ENCODE assay signal across 15 cellular contexts in genomic region chr3:5020262-5020722, GRCh38. TPM values are rescaled to one million over a fixed set of nuclear protein-coding genes. Genes with fewer than 3 reads are reported as not detected.
DNase-seq lines count a peak whose midpoint lies in the region; ATAC-seq and TF ChIP-seq lines count a peak whose summit lies in the region.
"Had no signal": no experiment of that assay in that cellular context is flagged by ENCODE, and none has a peak within 500 bp of the region (broad histone marks: within the 10 kb centered on the region; RNA-seq: fewer than 3 reads in every experiment).

No MANE protein-coding gene starts in this region.

- H3K27ac ChIP-seq in suprapubic skin (peak overlapping the region; percentile 80), coronary artery (peak overlapping the region in 1 of 2 donors; percentile 17)
- H3K27ac ChIP-seq: prostate gland, thoracic aorta had no signal

- no peaks in the 10 kb centered on the region for H3K36me3 ChIP-seq in suprapubic skin
- H3K36me3 ChIP-seq: prostate gland, thoracic aorta had no signal

- no peak for ATAC-seq in activated T-cell treated with anti-CD3 and anti-CD28 coated beads, Interleukin-2, amount 50 U/mL, for 72 hours (replicated peaks in 1 of 2)
- ATAC-seq in activated T-cell treated with anti-CD3 and anti-CD28 coated beads, Interleukin-2, amount 50 U/mL, for 4 hours: no peak
- peak; percentile 9 for ATAC-seq in esophagus mucosa
- ATAC-seq: left ventricle myocardium superior, WTC11 had no signal

- CTCF ChIA-PET in activated CD4-positive, alpha-beta memory T cell treated with anti-CD3 and anti-CD28 coated beads, Interleukin-2, amount 10 ng/mL, durations not matched to agents 7 days and 5 days (lab: Charles Lee): interaction anchor here (0.7 to 6.9 kb wide), 5 partner anchors 18 to 179 kb away, joined by 3 to 59 read pairs (median 3); partner anchors contain the start of gene BHLHE40

- no peak for TF ChIP-seq POLR2A in suprapubic skin (IDR thresholded peaks at IDR 0.05)

- no peaks in the 10 kb centered on the region for H3K27me3 ChIP-seq in suprapubic skin

- no peaks in the 10 kb centered on the region for H3K36me3 Mint-ChIP-seq in activated T-cell treated with anti-CD3 and anti-CD28 coated beads, Interleukin-2, amount 50 U/mL, for 72 hours (ENCODE audit: insufficient read depth in 2 of 2)
- H3K36me3 Mint-ChIP-seq in activated T-cell treated with anti-CD3 and anti-CD28 coated beads, Interleukin-2, amount 50 U/mL, for 4 hours (ENCODE audit: insufficient read depth): no peaks in the 10 kb centered on the region
- H3K36me3 Mint-ChIP-seq in activated CD4-positive, alpha-beta memory T cell treated with anti-CD3 and anti-CD28 coated beads, Interleukin-2, amount 10 ng/mL, durations not matched to agents 7 days and 5 days (ENCODE audit: low read depth): no peaks in the 10 kb centered on the region
- H3K36me3 Mint-ChIP-seq: WTC11 had no signal

- POLR2A ChIA-PET in activated CD4-positive, alpha-beta memory T cell treated with anti-CD3 and anti-CD28 coated beads, Interleukin-2, amount 10 ng/mL, durations not matched to agents 7 days and 5 days (lab: Charles Lee): interaction anchor here (1.0 to 18.8 kb wide), 7 partner anchors 14 to 527 kb away, joined by 3 to 588 read pairs (median 4); partner anchors contain the start of genes BHLHE40 and ITPR1

- H3K4me3 ChIP-seq in suprapubic skin: no peak overlapping the region
- H3K4me3 ChIP-seq in coronary artery: no peak overlapping the region
- H3K4me3 ChIP-seq: prostate gland, thoracic aorta had no signal

- H3K4me1 Mint-ChIP-seq in activated T-cell treated with anti-CD3 and anti-CD28 coated beads, Interleukin-2, amount 50 U/mL, for 72 hours (ENCODE audit: low read depth): peaks cover 95% of the 10 kb centered on the region
- peaks cover 84% of the 10 kb centered on the region for H3K4me1 Mint-ChIP-seq in activated T-cell treated with anti-CD3 and anti-CD28 coated beads, Interleukin-2, amount 50 U/mL, for 4 hours (ENCODE audit: low read depth)
- H3K4me1 Mint-ChIP-seq in activated CD4-positive, alpha-beta memory T cell treated with anti-CD3 and anti-CD28 coated beads, Interleukin-2, amount 10 ng/mL, durations not matched to agents 7 days and 5 days: peaks cover 85% of the 10 kb centered on the region

- H3K27me3 Mint-ChIP-seq in activated T-cell treated with anti-CD3 and anti-CD28 coated beads, Interleukin-2, amount 50 U/mL, for 72 hours (ENCODE audit: low read depth): peaks cover under 1% of the 10 kb centered on the region
- H3K27me3 Mint-ChIP-seq in activated T-cell treated with anti-CD3 and anti-CD28 coated beads, Interleukin-2, amount 50 U/mL, for 4 hours (ENCODE audit: low read depth): no peaks in the 10 kb centered on the region
- no peaks in the 10 kb centered on the region for H3K27me3 Mint-ChIP-seq in activated CD4-positive, alpha-beta memory T cell treated with anti-CD3 and anti-CD28 coated beads, Interleukin-2, amount 10 ng/mL, durations not matched to agents 7 days and 5 days

- no peak for TF ChIP-seq CTCF in suprapubic skin (IDR thresholded peaks at IDR 0.05)
- TF ChIP-seq CTCF in coronary artery (IDR thresholded peaks at IDR 0.05): no peak

- no peaks in the 10 kb centered on the region for H3K9me3 ChIP-seq in suprapubic skin
- H3K9me3 ChIP-seq: prostate gland, thoracic aorta had no signal

- TF ChIP-seq EP300 in suprapubic skin (IDR thresholded peaks at IDR 0.05): no peak

- 63% methylated on average over 6 of the region's 7 CpGs for WGBS in suprapubic skin

- H3K27ac Mint-ChIP-seq in activated T-cell treated with anti-CD3 and anti-CD28 coated beads, Interleukin-2, amount 50 U/mL, for 72 hours: peak overlapping the region; percentile 79
- H3K27ac Mint-ChIP-seq in activated CD4-positive, alpha-beta memory T cell treated with anti-CD3 and anti-CD28 coated beads, Interleukin-2, amount 10 ng/mL, durations not matched to agents 7 days and 5 days: peak overlapping the region; percentile 75
- H3K27ac Mint-ChIP-seq: WTC11 had no signal

- no peaks in the 10 kb centered on the region for H3K9me3 Mint-ChIP-seq in activated T-cell treated with anti-CD3 and anti-CD28 coated beads, Interleukin-2, amount 50 U/mL, for 72 hours
- H3K9me3 Mint-ChIP-seq in activated T-cell treated with anti-CD3 and anti-CD28 coated beads, Interleukin-2, amount 50 U/mL, for 4 hours: no peaks in the 10 kb centered on the region
- no peaks in the 10 kb centered on the region for H3K9me3 Mint-ChIP-seq in activated CD4-positive, alpha-beta memory T cell treated with anti-CD3 and anti-CD28 coated beads, Interleukin-2, amount 10 ng/mL, durations not matched to agents 7 days and 5 days
- H3K9me3 Mint-ChIP-seq: WTC11 had no signal

- DNase-seq in activated T-cell treated with anti-CD3 and anti-CD28 coated beads, Interleukin-2, amount 50 U/mL, for 72 hours: no peak
- DNase-seq in activated T-cell treated with anti-CD3 and anti-CD28 coated beads, Interleukin-2, amount 50 U/mL, for 4 hours: no peak
- DNase-seq in activated CD4-positive, alpha-beta memory T cell treated with anti-CD3 and anti-CD28 coated beads, Interleukin-2, amount 10 ng/mL, durations not matched to agents 7 days and 5 days: no peak
- no peak for DNase-seq in suprapubic skin (ENCODE audit: low spot score in 2 of 2)
- no peak for DNase-seq in hippocampal formation (lab: John Stamatoyannopoulos, UW)
- DNase-seq in NAMALWA (ENCODE audit: low spot score): no peak
- DNase-seq in coronary artery (ENCODE audit: low spot score): no peak
- DNase-seq: anterior cingulate cortex, left ventricle myocardium superior, NCI-H187 treated with DMSO at 0.1 percent for 48 hours, NCI-H510A had no signal

- peak overlapping the region; percentile 69 to 85 for H3K4me3 Mint-ChIP-seq in activated T-cell treated with anti-CD3 and anti-CD28 coated beads, Interleukin-2, amount 50 U/mL, for 72 hours
- no peak overlapping the region for H3K4me3 Mint-ChIP-seq in activated T-cell treated with anti-CD3 and anti-CD28 coated beads, Interleukin-2, amount 50 U/mL, for 4 hours
- H3K4me3 Mint-ChIP-seq in activated CD4-positive, alpha-beta memory T cell treated with anti-CD3 and anti-CD28 coated beads, Interleukin-2, amount 10 ng/mL, durations not matched to agents 7 days and 5 days: no peak overlapping the region
- H3K4me3 Mint-ChIP-seq: WTC11 had no signal

- H3K4me1 ChIP-seq in suprapubic skin: peaks cover 60% of the 10 kb centered on the region
- H3K4me1 ChIP-seq: prostate gland had no signal

RNA-seq across cellular contexts. Expression of gene BHLHE40, which starts 41.1 kb away (rescaled TPM):
- 100 to 1,000 TPM; 303 to 440 TPM for total RNA-seq in activated T-cell treated with anti-CD3 and anti-CD28 coated beads, Interleukin-2, amount 50 U/mL, for 72 hours
- total RNA-seq in activated T-cell treated with anti-CD3 and anti-CD28 coated beads, Interleukin-2, amount 50 U/mL, for 4 hours: 10 to 100 TPM; 61.9 to 90.8 (median 86.6) TPM
- total RNA-seq in activated CD4-positive, alpha-beta memory T cell treated with anti-CD3 and anti-CD28 coated beads, Interleukin-2, amount 10 ng/mL, durations not matched to agents 7 days and 5 days: 100 to 1,000 TPM; 316 to 318 TPM
- total RNA-seq in esophagus mucosa (266 TPM), suprapubic skin (100 to 1,000 TPM in 1 of 4 donors, 10 to 100 TPM in 3; 63.0 to 154 (median 93.3) TPM)

Comparison
In these comparisons a context has a peak if more than half of its experiments do, and no peak if none do; other contexts are left out.
1. H3K4me3 Mint-ChIP-seq: peak in activated T-cell treated with anti-CD3 and anti-CD28 coated beads, Interleukin-2, amount 50 U/mL, for 72 hours (2 of 2); none in activated T-cell treated with anti-CD3 and anti-CD28 coated beads, Interleukin-2, amount 50 U/mL, for 4 hours (single experiment) and activated CD4-positive, alpha-beta memory T cell treated with anti-CD3 and anti-CD28 coated beads, Interleukin-2, amount 10 ng/mL, durations not matched to agents 7 days and 5 days (single experiment).